ENCODE assay signal across 1 cellular context in the genomic region with DNA sequence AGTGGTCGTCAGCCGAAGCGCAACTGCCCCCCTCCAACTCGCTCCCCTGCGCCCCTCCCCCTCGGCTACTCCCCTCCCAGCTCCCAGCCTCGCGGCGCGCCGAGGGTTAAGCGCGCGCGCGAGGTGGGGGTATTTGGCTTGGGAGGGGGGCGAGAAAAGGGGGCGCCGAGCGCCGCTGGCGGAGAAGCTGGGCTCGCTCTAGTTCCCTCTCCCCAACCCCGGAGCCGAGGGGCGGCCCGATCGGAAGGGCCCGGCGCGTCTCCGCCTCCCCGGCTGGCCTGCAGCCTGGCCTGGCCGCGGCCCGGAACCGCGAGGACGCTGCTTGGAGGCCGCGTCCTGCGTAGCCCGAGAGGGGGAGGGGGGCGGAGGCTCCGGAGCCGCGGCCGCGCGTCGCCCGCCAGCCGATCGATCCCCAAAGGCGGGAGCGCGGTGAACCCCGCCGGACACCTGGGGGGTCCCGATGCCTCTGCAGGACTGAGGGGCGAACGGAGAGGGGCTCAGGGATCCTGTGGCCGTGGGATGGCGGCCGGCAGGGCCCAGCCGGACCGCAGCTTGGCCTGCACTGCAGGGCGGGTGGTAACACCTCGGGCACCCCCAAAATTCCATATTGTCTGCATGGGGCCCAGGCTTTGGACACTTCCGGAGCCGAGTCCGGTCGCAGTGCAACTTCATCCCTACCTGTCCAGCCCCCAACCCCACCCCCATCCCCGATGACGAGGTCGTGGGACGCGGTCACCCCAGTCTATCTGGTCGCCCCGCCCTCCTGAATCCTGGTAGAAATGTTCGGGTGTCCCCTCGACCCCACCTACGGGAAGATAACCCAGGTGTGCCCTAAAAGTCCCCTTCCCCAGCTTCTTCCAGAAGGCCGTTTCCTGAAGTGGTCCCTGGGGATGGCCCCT.
TF ChIP-seq lines count a peak whose summit lies in the region.

No MANE protein-coding gene starts in this region.

TF ChIP-seq in HepG2, 621 proteins besides CTCF, POLR2A, EP300 and RAD21 (continued from another document and continues in another):
- TF ChIP-seq, protein P1, sequence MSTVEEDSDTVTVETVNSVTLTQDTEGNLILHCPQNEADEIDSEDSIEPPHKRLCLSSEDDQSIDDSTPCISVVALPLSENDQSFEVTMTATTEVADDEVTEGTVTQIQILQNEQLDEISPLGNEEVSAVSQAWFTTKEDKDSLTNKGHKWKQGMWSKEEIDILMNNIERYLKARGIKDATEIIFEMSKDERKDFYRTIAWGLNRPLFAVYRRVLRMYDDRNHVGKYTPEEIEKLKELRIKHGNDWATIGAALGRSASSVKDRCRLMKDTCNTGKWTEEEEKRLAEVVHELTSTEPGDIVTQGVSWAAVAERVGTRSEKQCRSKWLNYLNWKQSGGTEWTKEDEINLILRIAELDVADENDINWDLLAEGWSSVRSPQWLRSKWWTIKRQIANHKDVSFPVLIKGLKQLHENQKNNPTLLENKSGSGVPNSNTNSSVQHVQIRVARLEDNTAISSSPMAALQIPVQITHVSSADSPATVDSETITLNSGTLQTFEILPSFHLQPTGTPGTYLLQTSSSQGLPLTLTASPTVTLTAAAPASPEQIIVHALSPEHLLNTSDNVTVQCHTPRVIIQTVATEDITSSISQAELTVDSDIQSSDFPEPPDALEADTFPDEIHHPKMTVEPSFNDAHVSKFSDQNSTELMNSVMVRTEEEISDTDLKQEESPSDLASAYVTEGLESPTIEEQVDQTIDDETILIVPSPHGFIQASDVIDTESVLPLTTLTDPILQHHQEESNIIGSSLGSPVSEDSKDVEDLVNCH (CRISPR knock-in tag; IDR thresholded peaks at IDR 0.05), result peak; percentile 84; the same call in 1 of the 2 replicates
- TF ChIP-seq, protein P2, sequence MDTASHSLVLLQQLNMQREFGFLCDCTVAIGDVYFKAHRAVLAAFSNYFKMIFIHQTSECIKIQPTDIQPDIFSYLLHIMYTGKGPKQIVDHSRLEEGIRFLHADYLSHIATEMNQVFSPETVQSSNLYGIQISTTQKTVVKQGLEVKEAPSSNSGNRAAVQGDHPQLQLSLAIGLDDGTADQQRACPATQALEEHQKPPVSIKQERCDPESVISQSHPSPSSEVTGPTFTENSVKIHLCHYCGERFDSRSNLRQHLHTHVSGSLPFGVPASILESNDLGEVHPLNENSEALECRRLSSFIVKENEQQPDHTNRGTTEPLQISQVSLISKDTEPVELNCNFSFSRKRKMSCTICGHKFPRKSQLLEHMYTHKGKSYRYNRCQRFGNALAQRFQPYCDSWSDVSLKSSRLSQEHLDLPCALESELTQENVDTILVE (CRISPR knock-in tag; IDR thresholded peaks at IDR 0.05), result peak; percentile 62; the same call in 1 of the 2 replicates
- TF ChIP-seq TMF1 (CRISPR knock-in tag; IDR thresholded peaks at IDR 0.05; ENCODE audit: low read depth), result peak; percentile 83; the same call in 1 of the 2 replicates
- TF ChIP-seq SRSF4 (IDR thresholded peaks at IDR 0.05; ENCODE audit: low read depth, low read length, poor library complexity, severe bottlenecking), result no peak
- TF ChIP-seq TP53 (CRISPR knock-in tag; conservative IDR thresholded peaks at IDR 0.05), result no peak
- TF ChIP-seq ZNF557 (CRISPR knock-in tag; IDR thresholded peaks at IDR 0.05), result no peak
- TF ChIP-seq ZSCAN12 (CRISPR knock-in tag; IDR thresholded peaks at IDR 0.05), result no peak
- TF ChIP-seq, protein P3, sequence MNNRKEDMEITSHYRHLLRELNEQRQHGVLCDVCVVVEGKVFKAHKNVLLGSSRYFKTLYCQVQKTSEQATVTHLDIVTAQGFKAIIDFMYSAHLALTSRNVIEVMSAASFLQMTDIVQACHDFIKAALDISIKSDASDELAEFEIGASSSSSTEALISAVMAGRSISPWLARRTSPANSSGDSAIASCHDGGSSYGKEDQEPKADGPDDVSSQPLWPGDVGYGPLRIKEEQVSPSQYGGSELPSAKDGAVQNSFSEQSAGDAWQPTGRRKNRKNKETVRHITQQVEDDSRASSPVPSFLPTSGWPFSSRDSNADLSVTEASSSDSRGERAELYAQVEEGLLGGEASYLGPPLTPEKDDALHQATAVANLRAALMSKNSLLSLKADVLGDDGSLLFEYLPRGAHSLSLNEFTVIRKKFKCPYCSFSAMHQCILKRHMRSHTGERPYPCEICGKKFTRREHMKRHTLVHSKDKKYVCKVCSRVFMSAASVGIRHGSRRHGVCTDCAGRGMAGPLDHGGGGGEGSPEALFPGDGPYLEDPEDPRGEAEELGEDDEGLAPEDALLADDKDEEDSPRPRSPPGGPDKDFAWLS (CRISPR knock-in tag; IDR thresholded peaks at IDR 0.05; ENCODE audit: borderline replicate concordance), result peak; percentile 73; the same call in 1 of the 2 replicates
- TF ChIP-seq RELA (CRISPR knock-in tag; IDR thresholded peaks at IDR 0.05), result 0 out of 2 replicates have a peak, but pooled peaks have one; percentile 20
- TF ChIP-seq, protein P4, sequence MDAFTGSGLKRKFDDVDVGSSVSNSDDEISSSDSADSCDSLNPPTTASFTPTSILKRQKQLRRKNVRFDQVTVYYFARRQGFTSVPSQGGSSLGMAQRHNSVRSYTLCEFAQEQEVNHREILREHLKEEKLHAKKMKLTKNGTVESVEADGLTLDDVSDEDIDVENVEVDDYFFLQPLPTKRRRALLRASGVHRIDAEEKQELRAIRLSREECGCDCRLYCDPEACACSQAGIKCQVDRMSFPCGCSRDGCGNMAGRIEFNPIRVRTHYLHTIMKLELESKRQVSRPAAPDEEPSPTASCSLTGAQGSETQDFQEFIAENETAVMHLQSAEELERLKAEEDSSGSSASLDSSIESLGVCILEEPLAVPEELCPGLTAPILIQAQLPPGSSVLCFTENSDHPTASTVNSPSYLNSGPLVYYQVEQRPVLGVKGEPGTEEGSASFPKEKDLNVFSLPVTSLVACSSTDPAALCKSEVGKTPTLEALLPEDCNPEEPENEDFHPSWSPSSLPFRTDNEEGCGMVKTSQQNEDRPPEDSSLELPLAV (CRISPR knock-in tag; conservative IDR thresholded peaks at IDR 0.05; ENCODE audit: low read depth), result peak; percentile 80; the same call in 1 of the 2 replicates
- TF ChIP-seq ATF7-NPFF (CRISPR knock-in tag; IDR thresholded peaks at IDR 0.05; ENCODE audit: low read depth), result peak; percentile 98
- peak; percentile 94 for TF ChIP-seq ZC3H4 (CRISPR knock-in tag; IDR thresholded peaks at IDR 0.05; ENCODE audit: borderline replicate concordance)
- TF ChIP-seq, protein P5, sequence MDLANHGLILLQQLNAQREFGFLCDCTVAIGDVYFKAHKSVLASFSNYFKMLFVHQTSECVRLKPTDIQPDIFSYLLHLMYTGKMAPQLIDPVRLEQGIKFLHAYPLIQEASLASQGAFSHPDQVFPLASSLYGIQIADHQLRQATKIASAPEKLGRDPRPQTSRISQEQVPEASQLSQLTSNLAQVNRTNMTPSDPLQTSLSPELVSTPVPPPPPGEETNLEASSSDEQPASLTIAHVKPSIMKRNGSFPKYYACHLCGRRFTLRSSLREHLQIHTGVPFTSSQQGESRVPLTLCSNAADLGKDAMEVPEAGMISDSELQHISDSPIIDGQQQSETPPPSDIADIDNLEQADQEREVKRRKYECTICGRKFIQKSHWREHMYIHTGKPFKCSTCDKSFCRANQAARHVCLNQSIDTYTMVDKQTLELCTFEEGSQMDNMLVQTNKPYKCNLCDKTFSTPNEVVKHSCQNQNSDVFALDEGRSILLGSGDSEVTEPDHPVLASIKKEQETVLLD (CRISPR knock-in tag; IDR thresholded peaks at IDR 0.05; ENCODE audit: low read depth), result peak; percentile 75
- no peak for TF ChIP-seq ZNF337 (CRISPR knock-in tag; IDR thresholded peaks at IDR 0.05; ENCODE audit: borderline replicate concordance, low read depth)
- peak; percentile 80; the same call in 1 of the 2 replicates for TF ChIP-seq ZFYVE20 (CRISPR knock-in tag; IDR thresholded peaks at IDR 0.05; ENCODE audit: borderline replicate concordance, low read depth)
- peak; percentile 94 for TF ChIP-seq DNMT1 (CRISPR knock-in tag; IDR thresholded peaks at IDR 0.05)
- peak; percentile 56; the same call in 1 of the 2 replicates for TF ChIP-seq THAP11 (CRISPR knock-in tag; IDR thresholded peaks at IDR 0.05)
- no peak for TF ChIP-seq KLF13 (CRISPR knock-in tag; IDR thresholded peaks at IDR 0.05)
- TF ChIP-seq, protein P6, sequence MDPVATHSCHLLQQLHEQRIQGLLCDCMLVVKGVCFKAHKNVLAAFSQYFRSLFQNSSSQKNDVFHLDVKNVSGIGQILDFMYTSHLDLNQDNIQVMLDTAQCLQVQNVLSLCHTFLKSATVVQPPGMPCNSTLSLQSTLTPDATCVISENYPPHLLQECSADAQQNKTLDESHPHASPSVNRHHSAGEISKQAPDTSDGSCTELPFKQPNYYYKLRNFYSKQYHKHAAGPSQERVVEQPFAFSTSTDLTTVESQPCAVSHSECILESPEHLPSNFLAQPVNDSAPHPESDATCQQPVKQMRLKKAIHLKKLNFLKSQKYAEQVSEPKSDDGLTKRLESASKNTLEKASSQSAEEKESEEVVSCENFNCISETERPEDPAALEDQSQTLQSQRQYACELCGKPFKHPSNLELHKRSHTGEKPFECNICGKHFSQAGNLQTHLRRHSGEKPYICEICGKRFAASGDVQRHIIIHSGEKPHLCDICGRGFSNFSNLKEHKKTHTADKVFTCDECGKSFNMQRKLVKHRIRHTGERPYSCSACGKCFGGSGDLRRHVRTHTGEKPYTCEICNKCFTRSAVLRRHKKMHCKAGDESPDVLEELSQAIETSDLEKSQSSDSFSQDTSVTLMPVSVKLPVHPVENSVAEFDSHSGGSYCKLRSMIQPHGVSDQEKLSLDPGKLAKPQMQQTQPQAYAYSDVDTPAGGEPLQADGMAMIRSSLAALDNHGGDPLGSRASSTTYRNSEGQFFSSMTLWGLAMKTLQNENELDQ (CRISPR knock-in tag; IDR thresholded peaks at IDR 0.05; ENCODE audit: borderline replicate concordance), result no peak
- TF ChIP-seq, protein P7, sequence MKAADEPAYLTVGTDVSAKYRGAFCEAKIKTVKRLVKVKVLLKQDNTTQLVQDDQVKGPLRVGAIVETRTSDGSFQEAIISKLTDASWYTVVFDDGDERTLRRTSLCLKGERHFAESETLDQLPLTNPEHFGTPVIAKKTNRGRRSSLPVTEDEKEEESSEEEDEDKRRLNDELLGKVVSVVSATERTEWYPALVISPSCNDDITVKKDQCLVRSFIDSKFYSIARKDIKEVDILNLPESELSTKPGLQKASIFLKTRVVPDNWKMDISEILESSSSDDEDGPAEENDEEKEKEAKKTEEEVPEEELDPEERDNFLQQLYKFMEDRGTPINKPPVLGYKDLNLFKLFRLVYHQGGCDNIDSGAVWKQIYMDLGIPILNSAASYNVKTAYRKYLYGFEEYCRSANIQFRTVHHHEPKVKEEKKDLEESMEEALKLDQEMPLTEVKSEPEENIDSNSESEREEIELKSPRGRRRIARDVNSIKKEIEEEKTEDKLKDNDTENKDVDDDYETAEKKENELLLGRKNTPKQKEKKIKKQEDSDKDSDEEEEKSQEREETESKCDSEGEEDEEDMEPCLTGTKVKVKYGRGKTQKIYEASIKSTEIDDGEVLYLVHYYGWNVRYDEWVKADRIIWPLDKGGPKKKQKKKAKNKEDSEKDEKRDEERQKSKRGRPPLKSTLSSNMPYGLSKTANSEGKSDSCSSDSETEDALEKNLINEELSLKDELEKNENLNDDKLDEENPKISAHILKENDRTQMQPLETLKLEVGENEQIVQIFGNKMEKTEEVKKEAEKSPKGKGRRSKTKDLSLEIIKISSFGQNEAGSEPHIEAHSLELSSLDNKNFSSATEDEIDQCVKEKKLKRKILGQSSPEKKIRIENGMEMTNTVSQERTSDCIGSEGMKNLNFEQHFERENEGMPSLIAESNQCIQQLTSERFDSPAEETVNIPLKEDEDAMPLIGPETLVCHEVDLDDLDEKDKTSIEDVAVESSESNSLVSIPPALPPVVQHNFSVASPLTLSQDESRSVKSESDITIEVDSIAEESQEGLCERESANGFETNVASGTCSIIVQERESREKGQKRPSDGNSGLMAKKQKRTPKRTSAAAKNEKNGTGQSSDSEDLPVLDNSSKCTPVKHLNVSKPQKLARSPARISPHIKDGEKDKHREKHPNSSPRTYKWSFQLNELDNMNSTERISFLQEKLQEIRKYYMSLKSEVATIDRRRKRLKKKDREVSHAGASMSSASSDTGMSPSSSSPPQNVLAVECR (CRISPR knock-in tag; IDR thresholded peaks at IDR 0.05; ENCODE audit: borderline replicate concordance), result peak; percentile 75; the same call in 1 of the 2 replicates
- TF ChIP-seq TBP (CRISPR knock-in tag; IDR thresholded peaks at IDR 0.05), result no peak
- TF ChIP-seq ZNF878 (CRISPR knock-in tag; IDR thresholded peaks at IDR 0.05), result peak; percentile 78
- TF ChIP-seq KLF9 (CRISPR knock-in tag; IDR thresholded peaks at IDR 0.05; ENCODE audit: low read depth), result no peak
- TF ChIP-seq ZNF121 (CRISPR knock-in tag; IDR thresholded peaks at IDR 0.05), result 0 out of 2 replicates have a peak, but pooled peaks have one; percentile 21
- TF ChIP-seq, protein P8, sequence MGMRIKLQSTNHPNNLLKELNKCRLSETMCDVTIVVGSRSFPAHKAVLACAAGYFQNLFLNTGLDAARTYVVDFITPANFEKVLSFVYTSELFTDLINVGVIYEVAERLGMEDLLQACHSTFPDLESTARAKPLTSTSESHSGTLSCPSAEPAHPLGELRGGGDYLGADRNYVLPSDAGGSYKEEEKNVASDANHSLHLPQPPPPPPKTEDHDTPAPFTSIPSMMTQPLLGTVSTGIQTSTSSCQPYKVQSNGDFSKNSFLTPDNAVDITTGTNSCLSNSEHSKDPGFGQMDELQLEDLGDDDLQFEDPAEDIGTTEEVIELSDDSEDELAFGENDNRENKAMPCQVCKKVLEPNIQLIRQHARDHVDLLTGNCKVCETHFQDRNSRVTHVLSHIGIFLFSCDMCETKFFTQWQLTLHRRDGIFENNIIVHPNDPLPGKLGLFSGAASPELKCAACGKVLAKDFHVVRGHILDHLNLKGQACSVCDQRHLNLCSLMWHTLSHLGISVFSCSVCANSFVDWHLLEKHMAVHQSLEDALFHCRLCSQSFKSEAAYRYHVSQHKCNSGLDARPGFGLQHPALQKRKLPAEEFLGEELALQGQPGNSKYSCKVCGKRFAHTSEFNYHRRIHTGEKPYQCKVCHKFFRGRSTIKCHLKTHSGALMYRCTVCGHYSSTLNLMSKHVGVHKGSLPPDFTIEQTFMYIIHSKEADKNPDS (CRISPR knock-in tag; IDR thresholded peaks at IDR 0.05), result peak; percentile 90
- TF ChIP-seq, protein P9, sequence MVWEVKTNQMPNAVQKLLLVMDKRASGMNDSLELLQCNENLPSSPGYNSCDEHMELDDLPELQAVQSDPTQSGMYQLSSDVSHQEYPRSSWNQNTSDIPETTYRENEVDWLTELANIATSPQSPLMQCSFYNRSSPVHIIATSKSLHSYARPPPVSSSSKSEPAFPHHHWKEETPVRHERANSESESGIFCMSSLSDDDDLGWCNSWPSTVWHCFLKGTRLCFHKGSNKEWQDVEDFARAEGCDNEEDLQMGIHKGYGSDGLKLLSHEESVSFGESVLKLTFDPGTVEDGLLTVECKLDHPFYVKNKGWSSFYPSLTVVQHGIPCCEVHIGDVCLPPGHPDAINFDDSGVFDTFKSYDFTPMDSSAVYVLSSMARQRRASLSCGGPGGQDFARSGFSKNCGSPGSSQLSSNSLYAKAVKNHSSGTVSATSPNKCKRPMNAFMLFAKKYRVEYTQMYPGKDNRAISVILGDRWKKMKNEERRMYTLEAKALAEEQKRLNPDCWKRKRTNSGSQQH (CRISPR knock-in tag; IDR thresholded peaks at IDR 0.05; ENCODE audit: low read depth), result peak; percentile 83
- no peak for TF ChIP-seq BRCA1 (CRISPR knock-in tag; IDR thresholded peaks at IDR 0.05)
- no peak for TF ChIP-seq CREB1 (IDR thresholded peaks at IDR 0.05)
- TF ChIP-seq CREB1 (CRISPR knock-in tag; IDR thresholded peaks at IDR 0.05), result no peak
- TF ChIP-seq, protein P10, sequence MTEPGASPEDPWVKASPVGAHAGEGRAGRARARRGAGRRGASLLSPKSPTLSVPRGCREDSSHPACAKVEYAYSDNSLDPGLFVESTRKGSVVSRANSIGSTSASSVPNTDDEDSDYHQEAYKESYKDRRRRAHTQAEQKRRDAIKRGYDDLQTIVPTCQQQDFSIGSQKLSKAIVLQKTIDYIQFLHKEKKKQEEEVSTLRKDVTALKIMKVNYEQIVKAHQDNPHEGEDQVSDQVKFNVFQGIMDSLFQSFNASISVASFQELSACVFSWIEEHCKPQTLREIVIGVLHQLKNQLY (CRISPR knock-in tag; IDR thresholded peaks at IDR 0.05), result no peak
- TF ChIP-seq HMG20A (CRISPR knock-in tag; IDR thresholded peaks at IDR 0.05; ENCODE audit: borderline replicate concordance), result no peak
